32 cellular contexts compared by ENCODE assay signal in genomic region chr9:30178586-30178985, GRCh38.
"Had no signal": no experiment of that assay in that cellular context is flagged by ENCODE, and none has a peak within 500 bp of the region (broad histone marks: within the 10 kb centered on the region; RNA-seq: fewer than 3 reads in every experiment).

No MANE protein-coding gene starts in this region.

- H3K36me3 ChIP-seq: colonic mucosa, esophagus squamous epithelium, gastroesophageal sphincter, heart right ventricle had no signal

- H3K27ac ChIP-seq: body of pancreas, colonic mucosa, epithelial cell of prostate, esophagus squamous epithelium, gastroesophageal sphincter, heart right ventricle had no signal

- H3K9me3 ChIP-seq: body of pancreas, colonic mucosa, esophagus squamous epithelium, gastroesophageal sphincter had no signal

- FAIRE-seq: endometrium, endothelial cell of umbilical vein had no signal

- H3K9me3 Mint-ChIP-seq: activated CD4-positive, alpha-beta T cell treated with anti-CD3 and anti-CD28 coated beads, Interleukin-2, amount 10 ng/mL, durations not matched to agents 7 days and 5 days; activated T-cell treated with anti-CD3 and anti-CD28 coated beads, Interleukin-2, amount 50 U/mL, for 4 hours had no signal

- DNase-seq: activated CD4-positive, alpha-beta memory T cell treated with anti-CD3 and anti-CD28 coated beads, Interleukin-2, amount 10 ng/mL, durations not matched to agents 7 days and 5 days; activated CD4-positive, alpha-beta T cell treated with anti-CD3 and anti-CD28 coated beads for 1 hour; activated CD4-positive, alpha-beta T cell treated with anti-CD3 and anti-CD28 coated beads for 4 hours; activated CD4-positive, alpha-beta T cell treated with anti-CD3 and anti-CD28 coated beads, Interleukin-2, amount 10 ng/mL, durations not matched to agents 7 days and 5 days; activated CD4-positive, alpha-beta T cell treated with anti-CD3 and anti-CD28 coated beads, Interleukin-2, amount 50 U/mL, for 4 hours; activated CD8-positive, alpha-beta memory T cell treated with anti-CD3 and anti-CD28 coated beads, Interleukin-2, amount 50 U/mL, for 48 hours; activated effector memory CD4-positive, alpha-beta T cell treated with Interleukin-2 at 50 U/mL for 16 hours; activated gamma-delta T cell treated with Interleukin-2 at 50 U/mL for 16 hours; activated naive CD4-positive, alpha-beta T cell treated with anti-CD3 and anti-CD28 coated beads, Interleukin-2, amount 50 U/mL, for 16 hours; activated naive CD4-positive, alpha-beta T cell treated with Interleukin-2 at 50 U/mL for 16 hours; activated T-cell treated with anti-CD3 and anti-CD28 coated beads for 4 hours; activated T-cell treated with anti-CD3 and anti-CD28 coated beads, Interleukin-2, amount 50 U/mL, for 4 hours; amygdala; aorta; body of pancreas; central memory CD4-positive, alpha-beta T cell; cerebellar nuclear complex; colonic mucosa; effector CD8-positive, alpha-beta T cell; esophagus squamous epithelium; foreskin melanocyte; heart right ventricle; T-helper 1 cell; T-helper 17 cell; T1000 had no signal

- H3K27me3 ChIP-seq: body of pancreas, colonic mucosa, esophagus squamous epithelium, gastroesophageal sphincter, heart right ventricle had no signal

- H3K4me1 ChIP-seq: body of pancreas, colonic mucosa, esophagus squamous epithelium, gastroesophageal sphincter, heart right ventricle had no signal

- H3K4me3 Mint-ChIP-seq: activated CD4-positive, alpha-beta memory T cell treated with anti-CD3 and anti-CD28 coated beads, Interleukin-2, amount 10 ng/mL, durations not matched to agents 7 days and 5 days; activated CD4-positive, alpha-beta T cell treated with anti-CD3 and anti-CD28 coated beads, Interleukin-2, amount 10 ng/mL, durations not matched to agents 7 days and 5 days; activated naive CD8-positive, alpha-beta T cell; activated T-cell treated with anti-CD3 and anti-CD28 coated beads, Interleukin-2, amount 50 U/mL, for 4 hours; activated T-helper 17 cell treated with anti-CD3 and anti-CD28 coated beads, Interleukin-2, amount 50 U/mL, for 72 hours; T-helper 17 cell; T-helper 2 cell treated with Interferon-gamma antibody and Interleukin-4, amounts not matched to agents 5 μg/mL and 100 μg/mL, for 36 hours had no signal

- H3K36me3 Mint-ChIP-seq: activated naive CD8-positive, alpha-beta T cell had no signal

- ATAC-seq: activated T-cell treated with anti-CD3 and anti-CD28 coated beads, Interleukin-2, amount 50 U/mL, for 4 hours; activated T-helper 17 cell treated with anti-CD3 and anti-CD28 coated beads, Interleukin-2, amount 50 U/mL, for 72 hours; body of pancreas; gastroesophageal sphincter; heart right ventricle; T-helper 17 cell had no signal

- H3K4me3 ChIP-seq: body of pancreas, colonic mucosa, esophagus squamous epithelium, gastroesophageal sphincter, heart right ventricle had no signal

- H3K27me3 Mint-ChIP-seq: activated CD4-positive, alpha-beta memory T cell treated with anti-CD3 and anti-CD28 coated beads, Interleukin-2, amount 10 ng/mL, durations not matched to agents 7 days and 5 days; activated CD4-positive, alpha-beta T cell treated with anti-CD3 and anti-CD28 coated beads, Interleukin-2, amount 10 ng/mL, durations not matched to agents 7 days and 5 days; activated naive CD8-positive, alpha-beta T cell; activated T-helper 17 cell treated with anti-CD3 and anti-CD28 coated beads, Interleukin-2, amount 50 U/mL, for 72 hours; T-helper 17 cell had no signal

- H3K4me1 Mint-ChIP-seq: activated CD4-positive, alpha-beta memory T cell treated with anti-CD3 and anti-CD28 coated beads, Interleukin-2, amount 10 ng/mL, durations not matched to agents 7 days and 5 days; activated CD4-positive, alpha-beta T cell treated with anti-CD3 and anti-CD28 coated beads, Interleukin-2, amount 10 ng/mL, durations not matched to agents 7 days and 5 days; activated T-helper 17 cell treated with anti-CD3 and anti-CD28 coated beads, Interleukin-2, amount 50 U/mL, for 72 hours; T-helper 17 cell had no signal

- H3K27ac Mint-ChIP-seq: activated CD4-positive, alpha-beta memory T cell treated with anti-CD3 and anti-CD28 coated beads, Interleukin-2, amount 10 ng/mL, durations not matched to agents 7 days and 5 days; activated CD4-positive, alpha-beta T cell treated with anti-CD3 and anti-CD28 coated beads, Interleukin-2, amount 10 ng/mL, durations not matched to agents 7 days and 5 days; activated naive CD8-positive, alpha-beta T cell; activated T-helper 17 cell treated with anti-CD3 and anti-CD28 coated beads, Interleukin-2, amount 50 U/mL, for 72 hours; T-helper 17 cell; T-helper 2 cell treated with Interferon-gamma antibody and Interleukin-4, amounts not matched to agents 5 μg/mL and 100 μg/mL, for 36 hours had no signal
